In the genomic region with DNA sequence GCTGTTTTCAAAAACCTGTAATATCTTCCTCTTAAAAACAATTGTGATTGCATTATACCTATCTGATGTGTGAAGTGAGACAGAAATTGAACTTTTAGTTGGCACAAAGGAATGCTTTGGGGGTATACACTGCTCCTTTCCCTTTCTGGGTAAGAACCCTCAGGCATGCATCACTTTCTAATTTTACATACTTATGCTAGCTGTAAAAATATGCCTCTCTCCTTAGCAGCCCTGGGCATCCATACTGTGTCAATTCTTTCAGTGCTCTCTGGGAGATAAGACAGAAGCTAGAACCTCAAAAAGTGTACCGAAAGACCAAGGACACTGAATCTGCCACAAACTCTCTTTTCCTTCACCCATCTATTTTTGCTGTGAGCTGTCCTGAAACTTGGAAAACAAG, we compare ENCODE assay signal across 27 cellular contexts.
"Had no signal": no experiment of that assay in that cellular context is flagged by ENCODE, and none has a peak within 500 bp of the region (broad histone marks: within the 10 kb centered on the region; RNA-seq: fewer than 3 reads in every experiment).

No MANE protein-coding gene starts in this region.

- ATAC-seq: effector memory CD8-positive, alpha-beta T cell; left colon; natural killer cell; psoas muscle; stimulated activated effector memory CD8-positive, alpha-beta T cell treated with anti-CD3 and anti-CD28 coated beads, Interleukin-12 subunit alpha, Interleukin-12 subunit beta, amount 100 ng/mL, for 72 hours had no signal

- H3K27me3 ChIP-seq: esophagus squamous epithelium, ovary, right lobe of liver, stomach, thyroid gland, vagina had no signal

- H3K9me3 Mint-ChIP-seq: immature natural killer cell, natural killer cell had no signal

- H3K4me1 ChIP-seq: psoas muscle, right lobe of liver, stomach, thyroid gland, vagina had no signal

- H3K4me1 Mint-ChIP-seq: immature natural killer cell; stimulated activated effector memory CD8-positive, alpha-beta T cell treated with anti-CD3 and anti-CD28 coated beads, Interleukin-12 subunit alpha, Interleukin-12 subunit beta, amount 100 ng/mL, for 72 hours had no signal

- H3K27ac Mint-ChIP-seq: stimulated activated effector memory CD8-positive, alpha-beta T cell treated with anti-CD3 and anti-CD28 coated beads, Interleukin-12 subunit alpha, Interleukin-12 subunit beta, amount 100 ng/mL, for 72 hours had no signal

- DNase-seq: cortex of kidney; effector memory CD8-positive, alpha-beta T cell; erythroblast; esophagus squamous epithelium; foreskin melanocyte; glutamatergic neuron; immature natural killer cell; islet precursor cell; kidney glomerular epithelial cell; left colon; mesendoderm; midbrain; natural killer cell; ovary; posterior cingulate gyrus; psoas muscle; right lobe of liver; stimulated activated CD4-positive, alpha-beta T cell treated with anti-CD3 and anti-CD28 coated beads, Interleukin-12 subunit alpha, Interleukin-12 subunit beta, amount 100 ng/mL, for 4 hours; stimulated activated CD4-positive, alpha-beta T cell treated with anti-CD3 and anti-CD28 coated beads, Interleukin-1b, Interleukin-23, amount 100 ng/mL, for 48 hours; stimulated activated CD4-positive, alpha-beta T cell treated with anti-CD3 and anti-CD28 coated beads, Interleukin-4, amount 100 ng/mL, for 1 hour; stimulated activated naive CD4-positive, alpha-beta T cell treated with Interleukin-2 at 50 U/mL for 16 hours; stomach; trophoblast cell had no signal

- H3K9me3 ChIP-seq: esophagus squamous epithelium, ovary, psoas muscle, right lobe of liver, stomach, thyroid gland, vagina had no signal

- H3K27me3 Mint-ChIP-seq: effector memory CD8-positive, alpha-beta T cell had no signal

- H3K4me3 ChIP-seq: esophagus squamous epithelium, ovary, psoas muscle, right lobe of liver, smooth muscle cell, stomach, thyroid gland, vagina had no signal

- H3K36me3 Mint-ChIP-seq: immature natural killer cell, natural killer cell had no signal

- H3K4me3 Mint-ChIP-seq: effector memory CD8-positive, alpha-beta T cell; immature natural killer cell; natural killer cell; stimulated activated effector memory CD8-positive, alpha-beta T cell treated with anti-CD3 and anti-CD28 coated beads, Interleukin-12 subunit alpha, Interleukin-12 subunit beta, amount 100 ng/mL, for 72 hours had no signal

- H3K27ac ChIP-seq: esophagus squamous epithelium, ovary, psoas muscle, right lobe of liver, stomach, thyroid gland, vagina had no signal
